In genomic region chr1:33224166-33224707, GRCh38 we compare ENCODE assay signal across 3 cellular contexts.
TF ChIP-seq lines count a peak whose summit lies in the region.

No MANE protein-coding gene starts in this region.

TF ChIP-seq in HepG2, 621 proteins besides CTCF, POLR2A, EP300 and RAD21:
- TF ChIP-seq ZNF160 (CRISPR knock-in tag; IDR thresholded peaks at IDR 0.05) = 0 out of 2 replicates have a peak, but pooled peaks have one; percentile 50
- no peak for TF ChIP-seq ZNF44 (CRISPR knock-in tag; IDR thresholded peaks at IDR 0.05)

TF ChIP-seq in HEK293, 187 proteins besides CTCF, POLR2A, EP300 and RAD21:
- TF ChIP-seq ZNF133 (tag by site-specific recombination; IDR thresholded peaks at IDR 0.05) (peak; percentile 45; the same call in 1 of the 2 replicates), ZNF658 (tag by site-specific recombination; IDR thresholded peaks at IDR 0.05) (no peak), SETDB1 (IDR thresholded peaks at IDR 0.05; ENCODE audit: insufficient read length, low read length) (peak; percentile 97), ZNF274 (IDR thresholded peaks at IDR 0.05; ENCODE audit: low read length) (no peak), ZNF274 (tag by site-specific recombination; IDR thresholded peaks at IDR 0.05; ENCODE audit: borderline replicate concordance) (no peak), TRIM28 (IDR thresholded peaks at IDR 0.05; ENCODE audit: borderline replicate concordance, low read length) (peak; percentile 71; the same call in 1 of the 2 replicates), SCRT2 (tag by site-specific recombination; IDR thresholded peaks at IDR 0.05) (no peak), ZBTB17 (tag by site-specific recombination; IDR thresholded peaks at IDR 0.05) (no peak)
TF ChIP-seq in HEK293: peak in this region for 3.

TF ChIP-seq in K562, 482 proteins besides CTCF, POLR2A, EP300 and RAD21:
- peak in 1 of 2 experiments; percentile 41; a peak in 1 of 4 replicates for TF ChIP-seq TRIM24 (IDR thresholded peaks at IDR 0.05)
- TF ChIP-seq ZFP30 (CRISPR knock-in tag; IDR thresholded peaks at IDR 0.05; ENCODE audit: borderline replicate concordance) = peak; percentile 100
- TF ChIP-seq, protein P1, sequence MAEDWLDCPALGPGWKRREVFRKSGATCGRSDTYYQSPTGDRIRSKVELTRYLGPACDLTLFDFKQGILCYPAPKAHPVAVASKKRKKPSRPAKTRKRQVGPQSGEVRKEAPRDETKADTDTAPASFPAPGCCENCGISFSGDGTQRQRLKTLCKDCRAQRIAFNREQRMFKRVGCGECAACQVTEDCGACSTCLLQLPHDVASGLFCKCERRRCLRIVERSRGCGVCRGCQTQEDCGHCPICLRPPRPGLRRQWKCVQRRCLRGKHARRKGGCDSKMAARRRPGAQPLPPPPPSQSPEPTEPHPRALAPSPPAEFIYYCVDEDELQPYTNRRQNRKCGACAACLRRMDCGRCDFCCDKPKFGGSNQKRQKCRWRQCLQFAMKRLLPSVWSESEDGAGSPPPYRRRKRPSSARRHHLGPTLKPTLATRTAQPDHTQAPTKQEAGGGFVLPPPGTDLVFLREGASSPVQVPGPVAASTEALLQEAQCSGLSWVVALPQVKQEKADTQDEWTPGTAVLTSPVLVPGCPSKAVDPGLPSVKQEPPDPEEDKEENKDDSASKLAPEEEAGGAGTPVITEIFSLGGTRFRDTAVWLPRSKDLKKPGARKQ (CRISPR knock-in tag; IDR thresholded peaks at IDR 0.05) = no peak
- peak in 1 of 2 experiments; percentile 93; a peak in 2 of 3 replicates for TF ChIP-seq CBX3 (IDR thresholded peaks at IDR 0.05; ENCODE audit: borderline replicate concordance in 1 of 2, low read length in 2 of 2)
- no peak for TF ChIP-seq HDAC6 (IDR thresholded peaks at IDR 0.05; ENCODE audit: low read depth, low read length)
- TF ChIP-seq, protein P2, sequence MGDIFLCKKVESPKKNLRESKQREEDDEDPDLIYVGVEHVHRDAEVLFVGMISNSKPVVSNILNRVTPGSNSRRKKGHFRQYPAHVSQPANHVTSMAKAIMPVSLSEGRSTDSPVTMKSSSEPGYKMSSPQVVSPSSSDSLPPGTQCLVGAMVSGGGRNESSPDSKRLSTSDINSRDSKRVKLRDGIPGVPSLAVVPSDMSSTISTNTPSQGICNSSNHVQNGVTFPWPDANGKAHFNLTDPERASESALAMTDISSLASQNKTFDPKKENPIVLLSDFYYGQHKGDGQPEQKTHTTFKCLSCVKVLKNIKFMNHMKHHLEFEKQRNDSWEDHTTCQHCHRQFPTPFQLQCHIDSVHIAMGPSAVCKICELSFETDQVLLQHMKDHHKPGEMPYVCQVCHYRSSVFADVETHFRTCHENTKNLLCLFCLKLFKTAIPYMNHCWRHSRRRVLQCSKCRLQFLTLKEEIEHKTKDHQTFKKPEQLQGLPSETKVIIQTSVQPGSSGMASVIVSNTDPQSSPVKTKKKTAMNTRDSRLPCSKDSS (IDR thresholded peaks at IDR 0.05; ENCODE audit: low read depth, partially characterized antibody) = peak; percentile 70
- TF ChIP-seq TRIM28 (IDR thresholded peaks at IDR 0.05) = peak; percentile 94
- TF ChIP-seq ZNF280B (CRISPR knock-in tag; IDR thresholded peaks at IDR 0.05) = peak; percentile 80
- peak; percentile 72 for TF ChIP-seq RBM25 (IDR thresholded peaks at IDR 0.05; ENCODE audit: low read depth, low read length, severe bottlenecking)
- TF ChIP-seq ZEB2 (IDR thresholded peaks at IDR 0.05) = peak; percentile 57; the same call in 1 of the 2 replicates
- TF ChIP-seq CBX5 (IDR thresholded peaks at IDR 0.05; ENCODE audit: borderline replicate concordance, low read depth) = 0 out of 2 replicates have a peak, but pooled peaks have one; percentile 49
- TF ChIP-seq NFE2 (IDR thresholded peaks at IDR 0.05; ENCODE audit: low read depth) = no peak
